31 cellular contexts compared by ENCODE assay signal in genomic region chr1:186636786-186637185, GRCh38. TPM values are rescaled to one million over a fixed set of nuclear protein-coding genes. Genes with fewer than 3 reads are reported as not detected.
DNase-seq lines count a peak whose midpoint lies in the region; ATAC-seq and TF ChIP-seq lines count a peak whose summit lies in the region.
"Had no signal": no experiment of that assay in that cellular context is flagged by ENCODE, and none has a peak within 500 bp of the region (broad histone marks: within the 10 kb centered on the region; RNA-seq: fewer than 3 reads in every experiment).

No MANE protein-coding gene starts in this region.

- no peaks in the 10 kb centered on the region for H3K36me3 ChIP-seq in GM23338 (ENCODE audit: insufficient read depth)
- H3K36me3 ChIP-seq: lower lobe of right lung, MG63, prostate gland, suprapubic skin, WERI-Rb-1 had no signal

- H3K4me3 ChIP-seq in GM23338 (peak overlapping the region; percentile 76), epithelial cell of esophagus (ENCODE audit: low read length) (no peak overlapping the region)
- H3K4me3 ChIP-seq: lower lobe of right lung, MG63, mucosa of descending colon, prostate gland, suprapubic skin had no signal

- TF ChIP-seq CTCF in GM23338 (conservative IDR thresholded peaks at IDR 0.05; ENCODE audit: low read depth in 2 of 2) (no peak), RWPE1 (conservative IDR thresholded peaks at IDR 0.05; ENCODE audit: low read depth) (no peak), epithelial cell of esophagus (IDR thresholded peaks at IDR 0.05; ENCODE audit: insufficient read depth, low read depth, low read length, missing control alignments) (no peak), nephron progenitor cell (IDR thresholded peaks at IDR 0.05) (no peak)

- peak overlapping the region; percentile 80 for H3K4me2 ChIP-seq in GM23338

- H3K27ac Mint-ChIP-seq in GM23338 (no peak overlapping the region), nephron progenitor cell (no peak overlapping the region)
- no peak overlapping the region for H3K27ac Mint-ChIP-seq in stimulated activated naive CD8-positive, alpha-beta T cell treated with anti-CD3 and anti-CD28 coated beads, Interleukin-15, amount 100 ng/mL, for 72 hours
- H3K27ac Mint-ChIP-seq: activated CD4-positive, alpha-beta T cell treated with anti-CD3 and anti-CD28 coated beads, Interleukin-2, amount 10 ng/mL, durations not matched to agents 7 days and 5 days; activated naive CD4-positive, alpha-beta T cell treated with anti-CD3 and anti-CD28 coated beads for 36 hours; activated T-cell treated with anti-CD3 and anti-CD28 coated beads, Interleukin-2, amount 50 U/mL, for 72 hours; stimulated activated naive B cell treated with anti-CD40 and anti-IgM and Interleukin-4, amounts not matched to agents 10 μg/mL and 1 μg/mL and 100 μg/mL, for 72 hours had no signal

- H3K79me2 ChIP-seq in GM23338 (replicated peaks; ENCODE audit: insufficient read depth) = no peaks in the 10 kb centered on the region

- DNase-seq in GM23338 (ENCODE audit: low spot score) (no peak), RWPE1 (ENCODE audit: low spot score) (peak; percentile 55), epithelial cell of esophagus (ENCODE audit: low read depth) (peak; percentile 79), nephron progenitor cell (no peak), SKM-1 treated with dmso at 0.1 percent for 144 hours (lab: John Stamatoyannopoulos, UW; ENCODE audit: unreplicated experiment) (no peak), amniotic stem cell (lab: John Stamatoyannopoulos, UW) (no peak), OCI-M2 (lab: John Stamatoyannopoulos, UW; ENCODE audit: unreplicated experiment) (no peak)
- DNase-seq in stimulated activated naive CD8-positive, alpha-beta T cell treated with anti-CD3 and anti-CD28 coated beads, Interleukin-15, amount 100 ng/mL, for 72 hours = no peak
- DNase-seq: ACHN; activated CD4-positive, alpha-beta T cell treated with anti-CD3 and anti-CD28 coated beads, Interleukin-2, amount 10 ng/mL, durations not matched to agents 7 days and 5 days; activated naive CD4-positive, alpha-beta T cell treated with anti-CD3 and anti-CD28 coated beads for 36 hours; activated T-cell treated with anti-CD3 and anti-CD28 coated beads, Interleukin-2, amount 50 U/mL, for 72 hours; caudate nucleus; DMS79; GF-D8; HCEC 1CT; KBM-7; lower lobe of right lung; MG63; mucosa of descending colon; NCI-H1105 treated with DMSO at 0.1 percent for 48 hours; NCI-H2081; NCI-H446; stimulated activated CD4-positive, alpha-beta T cell treated with anti-CD3 and anti-CD28 coated beads, Interleukin-4, amount 100 ng/mL, for 4 hours; stimulated activated naive B cell treated with anti-CD40 and anti-IgM and Interleukin-4, amounts not matched to agents 10 μg/mL and 1 μg/mL and 100 μg/mL, for 72 hours; T-helper 9 cell; WERI-Rb-1 had no signal

- ATAC-seq in GM23338 = peak; percentile 36
- ATAC-seq in stimulated activated naive CD8-positive, alpha-beta T cell treated with anti-CD3 and anti-CD28 coated beads, Interleukin-15, amount 100 ng/mL, for 72 hours = no peak
- ATAC-seq: activated T-cell treated with anti-CD3 and anti-CD28 coated beads, Interleukin-2, amount 50 U/mL, for 72 hours; lower lobe of right lung; mucosa of descending colon; Right ventricle myocardium inferior; sciatic nerve; stimulated activated naive B cell treated with anti-CD40 and anti-IgM and Interleukin-4, amounts not matched to agents 10 μg/mL and 1 μg/mL and 100 μg/mL, for 72 hours had no signal

- H3K4me1 ChIP-seq in GM23338 (ENCODE audit: insufficient read depth) = peaks cover 12% of the 10 kb centered on the region
- H3K4me1 ChIP-seq: lower lobe of right lung, prostate gland had no signal

- H3K27me3 Mint-ChIP-seq in GM23338 (ENCODE audit: insufficient read depth, low read depth, poor library complexity) = no peaks in the 10 kb centered on the region
- peaks cover 9% of the 10 kb centered on the region for H3K27me3 Mint-ChIP-seq in nephron progenitor cell (ENCODE audit: low read depth, poor library complexity)
- H3K27me3 Mint-ChIP-seq in stimulated activated naive CD8-positive, alpha-beta T cell treated with anti-CD3 and anti-CD28 coated beads, Interleukin-15, amount 100 ng/mL, for 72 hours = peaks cover 10% of the 10 kb centered on the region

- H3K36me3 Mint-ChIP-seq in GM23338 (ENCODE audit: low read depth) (no peaks in the 10 kb centered on the region), nephron progenitor cell (ENCODE audit: low read depth) (peaks cover 8% of the 10 kb centered on the region)
- H3K36me3 Mint-ChIP-seq: stimulated activated naive B cell treated with anti-CD40 and anti-IgM and Interleukin-4, amounts not matched to agents 10 μg/mL and 1 μg/mL and 100 μg/mL, for 72 hours had no signal

- H3K9me3 Mint-ChIP-seq in GM23338 (peaks cover 4% of the 10 kb centered on the region; the same call in 1 of the 3 replicates), nephron progenitor cell (peaks cover 22% of the 10 kb centered on the region)
- H3K9me3 Mint-ChIP-seq in stimulated activated naive CD8-positive, alpha-beta T cell treated with anti-CD3 and anti-CD28 coated beads, Interleukin-15, amount 100 ng/mL, for 72 hours = peaks cover 0 to 4% of the 10 kb centered on the region in 2 donors
- H3K9me3 Mint-ChIP-seq: activated CD4-positive, alpha-beta T cell treated with anti-CD3 and anti-CD28 coated beads, Interleukin-2, amount 10 ng/mL, durations not matched to agents 7 days and 5 days; activated naive CD4-positive, alpha-beta T cell treated with anti-CD3 and anti-CD28 coated beads for 36 hours had no signal

- H2AFZ ChIP-seq in GM23338 = peak overlapping the region; percentile 86

- no peaks in the 10 kb centered on the region for H4K20me1 ChIP-seq in GM23338 (replicated peaks; ENCODE audit: insufficient read depth)

- H3K27ac ChIP-seq in GM23338 (ENCODE audit: low read depth) (no peak overlapping the region), RWPE1 (no peak overlapping the region)
- H3K27ac ChIP-seq: lower lobe of right lung, prostate gland, suprapubic skin, WERI-Rb-1 had no signal

- H3K9me2 ChIP-seq in GM23338 (ENCODE audit: insufficient read depth) = no peaks in the 10 kb centered on the region

- H3K4me1 Mint-ChIP-seq in GM23338 = peaks cover 18% of the 10 kb centered on the region
- H3K4me1 Mint-ChIP-seq in nephron progenitor cell = peaks cover 8% of the 10 kb centered on the region
- H3K4me1 Mint-ChIP-seq in stimulated activated naive CD8-positive, alpha-beta T cell treated with anti-CD3 and anti-CD28 coated beads, Interleukin-15, amount 100 ng/mL, for 72 hours = no peaks in the 10 kb centered on the region
- H3K4me1 Mint-ChIP-seq: activated CD4-positive, alpha-beta T cell treated with anti-CD3 and anti-CD28 coated beads, Interleukin-2, amount 10 ng/mL, durations not matched to agents 7 days and 5 days; stimulated activated naive B cell treated with anti-CD40 and anti-IgM and Interleukin-4, amounts not matched to agents 10 μg/mL and 1 μg/mL and 100 μg/mL, for 72 hours had no signal

- POLR2A ChIA-PET in RWPE1 (lab: Yijun Ruan, JAX; ENCODE audit: low non-redundant PET) = no interaction called here

- H3K27me3 ChIP-seq in GM23338 (ENCODE audit: insufficient read depth) = no peaks in the 10 kb centered on the region; the same call in 1 of the 2 replicates
- H3K27me3 ChIP-seq: MG63, suprapubic skin had no signal

- peak overlapping the region; percentile 65 for H3K4me3 Mint-ChIP-seq in GM23338
- H3K4me3 Mint-ChIP-seq in nephron progenitor cell = peak overlapping the region; percentile 79
- no peak overlapping the region for H3K4me3 Mint-ChIP-seq in stimulated activated naive CD8-positive, alpha-beta T cell treated with anti-CD3 and anti-CD28 coated beads, Interleukin-15, amount 100 ng/mL, for 72 hours
- H3K4me3 Mint-ChIP-seq: activated CD4-positive, alpha-beta T cell treated with anti-CD3 and anti-CD28 coated beads, Interleukin-2, amount 10 ng/mL, durations not matched to agents 7 days and 5 days; activated naive CD4-positive, alpha-beta T cell treated with anti-CD3 and anti-CD28 coated beads for 36 hours; activated T-cell treated with anti-CD3 and anti-CD28 coated beads, Interleukin-2, amount 50 U/mL, for 72 hours; stimulated activated naive B cell treated with anti-CD40 and anti-IgM and Interleukin-4, amounts not matched to agents 10 μg/mL and 1 μg/mL and 100 μg/mL, for 72 hours had no signal

- no peaks in the 10 kb centered on the region for H3F3A ChIP-seq in GM23338 (replicated peaks; ENCODE audit: low read depth)

- CTCF ChIA-PET in RWPE1 (lab: Yijun Ruan, JAX) = interaction anchor here (0.6 kb wide), 1 partner anchor 150 kb away, joined by 3 read pairs; no protein-coding TSS in a partner anchor

TF ChIP-seq in GM23338, 12 proteins besides CTCF, POLR2A, EP300 and RAD21 (continues in another document):
- no peak for TF ChIP-seq EZH2phosphoT487 (IDR thresholded peaks at IDR 0.05; ENCODE audit: unreplicated experiment)
- TF ChIP-seq CREB1 (CRISPR knock-in tag; IDR thresholded peaks at IDR 0.05; ENCODE audit: low read depth) = no peak
- no peak for TF ChIP-seq ZNF331 (CRISPR knock-in tag; IDR thresholded peaks at IDR 0.05; ENCODE audit: low read depth)
- TF ChIP-seq EZH2 (IDR thresholded peaks at IDR 0.05; ENCODE audit: low read depth, unreplicated experiment) = no peak
- no peak for TF ChIP-seq STAT1 (IDR thresholded peaks at IDR 0.05; ENCODE audit: unreplicated experiment)

RNA-seq across cellular contexts. Expression of gene PTGS2, which starts 43.4 kb away (rescaled TPM):
- 0.17 and 1.1 TPM in 2 replicates for total RNA-seq in GM23338 (2014; rRNA removed; shearing (Covaris generic))
- 0.11 and 0.12 TPM in 2 replicates for polyA plus RNA-seq in GM23338 (2016; fragmentation: Nextera tagmentation; extraction: Ambion mirVana)
- total RNA-seq: activated CD4-positive, alpha-beta T cell treated with anti-CD3 and anti-CD28 coated beads, Interleukin-2, amount 10 ng/mL, durations not matched to agents 7 days and 5 days had no signal

Comparison
In these comparisons a context has a peak if more than half of its experiments do, and no peak if none do; other contexts are left out.
1. DNase-seq: peak in RWPE1 (single experiment) and epithelial cell of esophagus (single experiment); none in GM23338 (single experiment), nephron progenitor cell (single experiment), SKM-1 treated with dmso at 0.1 percent for 144 hours (single experiment), stimulated activated naive CD8-positive, alpha-beta T cell treated with anti-CD3 and anti-CD28 coated beads, Interleukin-15, amount 100 ng/mL, for 72 hours (0 of 2), amniotic stem cell (single experiment) and OCI-M2 (single experiment).
2. H3K4me3 Mint-ChIP-seq: peak in GM23338 (single experiment) and nephron progenitor cell (single experiment); none in stimulated activated naive CD8-positive, alpha-beta T cell treated with anti-CD3 and anti-CD28 coated beads, Interleukin-15, amount 100 ng/mL, for 72 hours (0 of 2).